8 cellular contexts compared by ENCODE assay signal in the genomic region with DNA sequence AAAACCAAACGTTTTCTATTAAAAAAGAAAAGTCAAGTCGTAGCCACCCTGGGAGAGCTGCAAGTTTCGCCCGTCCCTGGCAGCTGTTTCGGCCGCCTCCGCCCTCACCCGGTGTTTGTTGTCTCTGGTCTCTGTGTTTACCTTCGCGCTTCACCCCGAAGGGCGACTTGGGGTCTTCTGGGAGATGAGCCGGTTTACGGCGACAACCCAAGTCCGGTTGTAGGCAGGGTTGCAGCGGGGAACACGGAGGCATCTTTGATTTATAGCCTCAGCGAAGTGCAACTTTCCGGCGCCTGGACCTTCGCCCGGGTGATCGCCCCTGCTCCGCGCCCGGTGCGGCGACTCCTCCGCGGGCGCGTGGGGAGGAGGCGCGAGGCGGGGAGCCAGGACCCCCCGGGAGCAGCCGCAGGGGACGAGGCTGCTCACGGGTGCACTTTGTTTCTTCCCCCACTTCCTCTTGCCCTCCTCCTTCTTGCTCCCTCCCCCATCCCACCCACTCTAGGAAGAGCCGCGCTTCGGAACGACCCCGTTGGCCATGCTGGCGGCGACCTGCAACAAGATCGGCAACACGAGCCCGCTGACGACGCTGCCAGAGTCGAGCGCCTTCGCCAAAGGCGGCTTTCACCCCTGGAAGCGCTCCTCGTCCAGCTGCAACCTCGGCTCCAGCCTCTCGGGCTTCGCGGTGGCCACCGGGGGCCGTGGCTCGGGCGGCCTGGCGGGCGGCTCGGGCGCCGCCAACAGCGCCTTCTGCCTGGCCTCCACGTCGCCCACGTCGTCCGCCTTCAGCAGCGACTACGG. TPM values are rescaled to one million over a fixed set of nuclear protein-coding genes. Genes with fewer than 3 reads are reported as not detected.
DNase-seq lines count a peak whose midpoint lies in the region; ATAC-seq and TF ChIP-seq lines count a peak whose summit lies in the region.

No MANE protein-coding gene starts in this region.

- H3K36me3 Mint-ChIP-seq in mesothelial cell of epicardium = no peaks in the 10 kb centered on the region

- no peak for ATAC-seq in left lobe of liver
- no peak for ATAC-seq in GM19035 (IDR thresholded peaks at IDR 0.05; ENCODE audit: unreplicated experiment)

- H3K4me3 Mint-ChIP-seq in mesothelial cell of epicardium = peak overlapping the region; percentile 58

- in situ Hi-C loops in astrocyte of the spinal cord (cut with HindIII; ENCODE audit: low sequenced_read_pairs) = loop anchor here (25.0 kb wide), 1 partner anchor 924 kb away; no protein-coding TSS in a partner anchor

- TF ChIP-seq CTCF in astrocyte of the spinal cord (IDR thresholded peaks at IDR 0.05; ENCODE audit: low read depth, low read length) = no peak
- TF ChIP-seq CTCF in mesothelial cell of epicardium (IDR thresholded peaks at IDR 0.05; ENCODE audit: unreplicated experiment) = no peak

- peak overlapping the region; percentile 34 for H3K4me3 ChIP-seq in Jurkat, Clone E6-1 (ENCODE audit: low read length)
- peak overlapping the region; percentile 21 for H3K4me3 ChIP-seq in astrocyte of the spinal cord (ENCODE audit: low read depth, low read length)

- no peak overlapping the region for H3K27ac Mint-ChIP-seq in mesothelial cell of epicardium

- peak; percentile 11 for DNase-seq in NCI-H1694 treated with DMSO at 0.1 percent for 48 hours (lab: John Stamatoyannopoulos, UW)
- no peak for DNase-seq in NCI-H1694 (lab: John Stamatoyannopoulos, UW)
- peak; percentile 9 for DNase-seq in Jurkat, Clone E6-1 (ENCODE audit: low read depth, low spot score)
- DNase-seq in astrocyte of the spinal cord (ENCODE audit: low read depth, low spot score) = no peak
- peak in 1 of 2 experiments; percentile 61 for DNase-seq in mesothelial cell of epicardium (ENCODE audit: low spot score in 2 of 2, unreplicated experiment in 2 of 2)
- DNase-seq in anterior cingulate cortex (lab: John Stamatoyannopoulos, UW) = no peak
- DNase-seq in left lobe of liver (ENCODE audit: low spot score) = no peak

- no peaks in the 10 kb centered on the region for H3K9me3 Mint-ChIP-seq in mesothelial cell of epicardium

- peaks cover 89% of the 10 kb centered on the region for H3K27me3 Mint-ChIP-seq in mesothelial cell of epicardium (ENCODE audit: low read depth)

- H3K4me1 Mint-ChIP-seq in mesothelial cell of epicardium = peaks cover 34% of the 10 kb centered on the region

RNA-seq across cellular contexts. Expression of a gene that starts 1.1 kb away (rescaled TPM):
- 3.9 TPM for polyA plus RNA-seq in Jurkat, Clone E6-1 (2012; ENCODE audit: insufficient read depth, insufficient read length)
- total RNA-seq in mesothelial cell of epicardium (1.1 to 1.4 TPM (median 1.3 TPM) in 3 replicates), left lobe of liver (not detected)

RNA-seq across cellular contexts. Expression of a gene that starts 59.7 kb away (rescaled TPM):
- polyA plus RNA-seq in Jurkat, Clone E6-1 (2012; ENCODE audit: insufficient read depth, insufficient read length) = 21.2 TPM
- total RNA-seq in mesothelial cell of epicardium (26.5 to 29.0 TPM (median 26.8 TPM) in 3 replicates), left lobe of liver (17.8 TPM)

Comparison
In these comparisons a context has a peak if more than half of its experiments do, and no peak if none do; other contexts are left out.
1. DNase-seq: peak in NCI-H1694 treated with DMSO at 0.1 percent for 48 hours (single experiment) and Jurkat, Clone E6-1 (single experiment); none in NCI-H1694 (single experiment), astrocyte of the spinal cord (single experiment), anterior cingulate cortex (0 of 58) and left lobe of liver (single experiment).